Comparison of ENCODE assay signal across 1 cellular context in the genomic region with DNA sequence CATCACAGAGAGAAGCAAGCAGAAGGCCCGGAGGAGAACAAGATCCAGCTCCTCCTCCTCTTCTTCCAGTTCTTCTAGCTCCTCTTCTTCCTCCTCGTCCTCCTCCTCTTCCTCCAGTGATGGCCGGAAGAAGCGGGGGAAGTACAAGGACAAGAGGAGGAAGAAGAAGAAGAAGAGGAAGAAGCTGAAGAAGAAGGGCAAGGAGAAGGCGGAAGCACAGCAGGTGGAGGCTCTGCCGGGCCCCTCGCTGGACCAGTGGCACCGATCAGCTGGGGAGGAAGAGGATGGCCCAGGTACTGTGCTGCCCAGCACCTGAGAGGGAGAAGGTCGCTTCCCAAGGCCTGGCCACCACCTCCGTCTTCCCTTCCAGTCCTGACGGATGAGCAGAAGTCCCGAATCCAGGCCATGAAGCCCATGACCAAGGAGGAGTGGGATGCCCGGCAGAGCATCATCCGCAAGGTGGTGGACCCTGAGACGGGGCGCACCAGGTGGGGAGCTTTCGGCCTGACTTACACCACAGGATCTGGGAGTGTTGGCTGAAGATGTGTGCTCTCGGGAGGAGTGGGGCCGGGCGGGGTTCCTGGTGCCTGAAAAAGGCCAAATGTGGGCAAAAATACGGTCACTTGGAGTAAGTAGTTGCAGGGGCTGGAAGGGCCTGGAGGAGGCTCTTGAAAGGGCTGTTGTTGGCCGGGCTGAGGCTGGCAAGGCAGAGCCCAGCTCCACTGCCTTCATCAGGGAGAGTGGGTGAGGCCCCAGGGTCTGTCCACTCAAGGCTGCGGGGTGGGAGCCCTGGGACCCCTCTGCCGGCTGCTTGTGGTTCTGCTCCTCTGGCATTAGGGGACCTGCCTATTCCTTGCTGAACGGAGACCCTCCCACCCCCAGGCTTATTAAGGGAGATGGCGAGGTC.
TF ChIP-seq lines count a peak whose summit lies in the region.

No MANE protein-coding gene starts in this region.

TF ChIP-seq in endothelial cell of umbilical vein, 7 proteins besides CTCF, POLR2A, EP300 and RAD21:
- TF ChIP-seq MYC (IDR thresholded peaks at IDR 0.05; ENCODE audit: low read depth, low read length) (no peak), EZH2 (IDR thresholded peaks at IDR 0.05; ENCODE audit: borderline replicate concordance, low read depth, low read length, severe bottlenecking) (no peak), JUN (IDR thresholded peaks at IDR 0.05; ENCODE audit: borderline replicate concordance, insufficient read depth, insufficient read length, low read depth) (no peak), GATA2 (IDR thresholded peaks at IDR 0.05; ENCODE audit: insufficient read depth, insufficient read length, low read depth, low read length) (no peak)
- TF ChIP-seq, protein P1, sequence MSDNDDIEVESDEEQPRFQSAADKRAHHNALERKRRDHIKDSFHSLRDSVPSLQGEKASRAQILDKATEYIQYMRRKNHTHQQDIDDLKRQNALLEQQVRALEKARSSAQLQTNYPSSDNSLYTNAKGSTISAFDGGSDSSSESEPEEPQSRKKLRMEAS (IDR thresholded peaks at IDR 0.05; ENCODE audit: insufficient read depth, insufficient read length), result no peak
